Comparison of ENCODE assay signal across 20 cellular contexts in the genomic region with DNA sequence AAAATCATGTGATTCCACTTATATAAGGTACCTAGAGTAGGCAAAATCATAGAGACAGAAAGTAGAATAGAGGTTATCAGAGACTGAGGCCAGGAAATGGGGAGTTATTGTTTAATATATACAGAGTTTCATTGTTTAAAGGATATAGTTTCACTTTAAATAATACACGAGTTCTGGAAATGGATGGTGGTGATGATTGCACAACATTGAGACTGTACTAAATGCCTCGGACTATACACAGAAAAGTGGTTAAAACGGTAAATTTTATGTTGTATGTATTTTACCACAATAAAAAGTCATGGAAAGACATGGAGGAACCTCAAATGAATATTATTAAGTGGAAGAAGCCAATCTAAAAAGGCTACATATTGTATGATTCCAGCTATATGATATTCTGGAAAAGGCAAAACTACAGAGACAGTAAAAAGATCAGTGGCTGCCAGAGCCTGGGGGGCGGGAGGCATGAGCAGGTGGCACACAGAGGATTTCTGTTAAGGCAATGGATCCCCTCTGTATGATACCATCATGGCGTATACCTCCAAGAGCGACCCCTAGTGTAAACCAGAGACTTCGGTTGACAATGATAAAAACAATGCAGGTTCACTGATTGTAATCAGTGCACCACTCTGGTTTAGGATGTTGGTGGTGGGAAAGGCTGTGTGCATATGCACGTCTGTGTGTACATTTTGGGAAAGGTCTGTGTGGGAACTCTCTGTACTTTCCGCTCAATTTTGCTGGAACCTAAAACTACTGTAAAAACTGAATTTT. TPM values are rescaled to one million over a fixed set of nuclear protein-coding genes. Genes with fewer than 3 reads are reported as not detected.
DNase-seq lines count a peak whose midpoint lies in the region; ATAC-seq and TF ChIP-seq lines count a peak whose summit lies in the region.
"Had no signal": no experiment of that assay in that cellular context is flagged by ENCODE, and none has a peak within 500 bp of the region (broad histone marks: within the 10 kb centered on the region; RNA-seq: fewer than 3 reads in every experiment).

No MANE protein-coding gene starts in this region.

- H3K4me3 Mint-ChIP-seq in WTC11, result no peak overlapping the region
- H3K4me3 Mint-ChIP-seq: activated CD4-positive, alpha-beta T cell treated with anti-CD3 and anti-CD28 coated beads, Interleukin-2, amount 10 ng/mL, durations not matched to agents 7 days and 5 days; CD4-positive, alpha-beta T cell; neural progenitor cell had no signal

- no peak overlapping the region for H4K8ac ChIP-seq in IMR-90 (ENCODE audit: low read depth in 2 of 2, low read length in 2 of 2)
- no peak overlapping the region for H4K8ac ChIP-seq in mesenchymal stem cell (ENCODE audit: low read length)

- no TSS peak for BruUV-seq in IMR-90 (replicated peaks; lab: Mats Ljungman, UMichigan)

- peaks cover 38% of the 10 kb centered on the region for H3K4me1 Mint-ChIP-seq in WTC11

- H3K56ac ChIP-seq in IMR-90 (ENCODE audit: extremely low read depth, insufficient read depth, low read length), result no peak overlapping the region

- no peak overlapping the region for H2BK20ac ChIP-seq in IMR-90 (ENCODE audit: low read depth, low read length)

- H3K23ac ChIP-seq in IMR-90 (ENCODE audit: low read depth, low read length) (no peak overlapping the region), mesenchymal stem cell (ENCODE audit: low read length in 2 of 2) (no peak overlapping the region)

- no peaks in the 10 kb centered on the region for H3K27me3 ChIP-seq in IMR-90 (ENCODE audit: control insufficient read depth, insufficient read depth, low read length)
- H3K27me3 ChIP-seq in mesenchymal stem cell (ENCODE audit: control insufficient read depth in 1 of 2, insufficient read depth in 1 of 2, low read length in 2 of 2), result no peaks in the 10 kb centered on the region
- H3K27me3 ChIP-seq: neural progenitor cell had no signal

- TF ChIP-seq CTCF in 22Rv1 (IDR thresholded peaks at IDR 0.05) (peak; percentile 16; the same call in 1 of the 2 replicates), IMR-90 (conservative IDR thresholded peaks at IDR 0.05; ENCODE audit: low read depth, low read length) (no peak), WTC11 (IDR thresholded peaks at IDR 0.05) (no peak; the same call in 1 of the 2 replicates)

- H3K4me1 ChIP-seq in IMR-90 (ENCODE audit: control insufficient read depth, insufficient read depth, low read length) (peaks cover 57% of the 10 kb centered on the region), mesenchymal stem cell (ENCODE audit: control insufficient read depth, insufficient read depth, low read depth, low read length) (peaks cover 44% of the 10 kb centered on the region)

- POLR2A ChIA-PET in IMR-90 (lab: Charles Lee; ENCODE audit: unreplicated experiment) (no interaction called here), WTC11 (lab: Charles Lee) (no interaction called here)

- no peak overlapping the region for H4K5ac ChIP-seq in IMR-90 (ENCODE audit: low read depth, low read length)

- H3K27me3 Mint-ChIP-seq in WTC11 (ENCODE audit: low read depth), result no peaks in the 10 kb centered on the region
- H3K27me3 Mint-ChIP-seq: activated CD4-positive, alpha-beta T cell treated with anti-CD3 and anti-CD28 coated beads, Interleukin-2, amount 10 ng/mL, durations not matched to agents 7 days and 5 days; CD4-positive, alpha-beta T cell had no signal

- H3K36me3 ChIP-seq in IMR-90 (ENCODE audit: control insufficient read depth, insufficient read depth, low read length), result peaks cover 12% of the 10 kb centered on the region
- peaks cover 9 to 36% of the 10 kb centered on the region in 2 experiments for H3K36me3 ChIP-seq in mesenchymal stem cell (ENCODE audit: control insufficient read depth in 1 of 2, insufficient read depth in 2 of 2, low read depth in 1 of 2, low read length in 2 of 2)
- H3K36me3 ChIP-seq: neural progenitor cell had no signal

- no peaks in the 10 kb centered on the region for H3K9me3 ChIP-seq in IMR-90 (ENCODE audit: control insufficient read depth, insufficient read depth, low read length)
- no peaks in the 10 kb centered on the region for H3K9me3 ChIP-seq in mesenchymal stem cell (ENCODE audit: control insufficient read depth, low read length)

- peaks cover 91% of the 10 kb centered on the region for H4K20me1 ChIP-seq in IMR-90 (ENCODE audit: insufficient read depth, low read length)

- TF ChIP-seq POLR2A in IMR-90 (IDR thresholded peaks at IDR 0.05; ENCODE audit: low read depth, low read length), result no peak

- dilution Hi-C loops in IMR-90 (cut with HindIII; ENCODE audit: low sequenced_read_pairs, unreplicated experiment), result no loop called here

- ATAC-seq in IMR-90 (ENCODE audit: low read depth), result no peak
- peak; percentile 62 for ATAC-seq in WTC11
- ATAC-seq in GM18511 (IDR thresholded peaks at IDR 0.05; ENCODE audit: unreplicated experiment), result no peak
- no peak for ATAC-seq in GM18909 (IDR thresholded peaks at IDR 0.05; ENCODE audit: poor library complexity, unreplicated experiment)
- ATAC-seq: Panc1; stimulated activated naive CD8-positive, alpha-beta T cell treated with anti-CD3 and anti-CD28 coated beads, Interleukin-15, Interleukin-2, amounts not matched to agents 100 U/mL and 50 U/mL, for 24 hours had no signal

- no peak for DNase-seq in IMR-90
- no peak for DNase-seq in WTC11 (ENCODE audit: low spot score)
- no peak for DNase-seq in mesenchymal stem cell
- DNase-seq in GDM1 (lab: John Stamatoyannopoulos, UW), result no peak
- DNase-seq in HPDE6-E6E7 (ENCODE audit: extremely low spot score), result no peak
- DNase-seq: activated CD4-positive, alpha-beta T cell treated with anti-CD3 and anti-CD28 coated beads, Interleukin-2, amount 10 ng/mL, durations not matched to agents 7 days and 5 days; activated CD8-positive, alpha-beta memory T cell treated with anti-CD3 and anti-CD28 coated beads, Interleukin-2, amount 50 U/mL, for 4 hours; activated gamma-delta T cell; CD4-positive, alpha-beta T cell; GOT3; hippocampal formation; kidney; NCI-H2029 treated with DMSO at 0.1 percent for 48 hours; retina; stimulated activated naive CD8-positive, alpha-beta T cell treated with anti-CD3 and anti-CD28 coated beads, Interleukin-15, Interleukin-2, amounts not matched to agents 100 U/mL and 50 U/mL, for 24 hours had no signal

- CTCF ChIA-PET in IMR-90 (lab: Yijun Ruan, JAX), result interaction anchor here (0.9 kb wide), 1 partner anchor 30 kb away, joined by 3 read pairs; no protein-coding TSS in a partner anchor
- CTCF ChIA-PET in WTC11 (lab: Charles Lee), result interaction anchor here (0.9 to 1.4 kb wide), 4 partner anchors 9 to 88 kb away, joined by 3 to 6 read pairs (median 4); no protein-coding TSS in a partner anchor

- H3K9ac ChIP-seq in IMR-90 (ENCODE audit: low read depth, low read length) (no peak overlapping the region), mesenchymal stem cell (ENCODE audit: low read length) (no peak overlapping the region)
- H3K9ac ChIP-seq: neural progenitor cell had no signal

- H3K9me1 ChIP-seq in IMR-90 (ENCODE audit: insufficient read depth, low read length), result peaks cover 50% of the 10 kb centered on the region

- TF ChIP-seq RAD21 in IMR-90 (IDR thresholded peaks at IDR 0.05; ENCODE audit: low read length), result no peak

- no peaks in the 10 kb centered on the region; the same call in 1 of the 2 replicates for H3K9me3 Mint-ChIP-seq in WTC11
- H3K9me3 Mint-ChIP-seq: activated CD4-positive, alpha-beta T cell treated with anti-CD3 and anti-CD28 coated beads, Interleukin-2, amount 10 ng/mL, durations not matched to agents 7 days and 5 days; CD4-positive, alpha-beta T cell had no signal

- H3K4me2 ChIP-seq in IMR-90 (ENCODE audit: low read depth, low read length) (no peak overlapping the region), mesenchymal stem cell (ENCODE audit: low read length, poor library complexity, severe bottlenecking) (no peak overlapping the region)

- intact Hi-C loops in IMR-90 (cut with micrococcal nuclease), result no loop called here

- H3K4me3 ChIP-seq in IMR-90 (ENCODE audit: insufficient read depth, low read depth, low read length), result no peak overlapping the region
- no peak overlapping the region for H3K4me3 ChIP-seq in mesenchymal stem cell (ENCODE audit: insufficient read depth in 1 of 2, low read depth in 1 of 2, low read length in 2 of 2)
- H3K4me3 ChIP-seq: neural progenitor cell had no signal

- H3K4ac ChIP-seq in IMR-90 (ENCODE audit: low read depth, low read length) (no peak overlapping the region), mesenchymal stem cell (ENCODE audit: low read depth in 1 of 2, low read length in 2 of 2) (no peak overlapping the region)

- H3K27ac Mint-ChIP-seq in WTC11, result peak overlapping the region; percentile 41; the same call in 1 of the 2 replicates
- H3K27ac Mint-ChIP-seq: activated CD4-positive, alpha-beta T cell treated with anti-CD3 and anti-CD28 coated beads, Interleukin-2, amount 10 ng/mL, durations not matched to agents 7 days and 5 days; CD4-positive, alpha-beta T cell; neural progenitor cell had no signal

- no peak overlapping the region for H3K27ac ChIP-seq in 22Rv1
- H3K27ac ChIP-seq in IMR-90 (ENCODE audit: insufficient read depth, low read length), result no peak overlapping the region
- no peak overlapping the region for H3K27ac ChIP-seq in mesenchymal stem cell (ENCODE audit: low read length, poor library complexity, severe bottlenecking)

- H4K91ac ChIP-seq in IMR-90 (ENCODE audit: insufficient read depth, low read depth, low read length) (no peak overlapping the region), mesenchymal stem cell (ENCODE audit: low read length) (no peak overlapping the region)

- H2BK15ac ChIP-seq in IMR-90 (ENCODE audit: low read depth, low read length) (no peak overlapping the region), mesenchymal stem cell (ENCODE audit: low read depth, poor library complexity, severe bottlenecking) (no peak overlapping the region)

- 0 out of 2 replicates have a peak, but pooled peaks cover 2% of the 10 kb centered on the region for H3K36me3 Mint-ChIP-seq in WTC11

- peak overlapping the region; percentile 21; the same call in 1 of the 2 replicates for H2AK5ac ChIP-seq in IMR-90 (ENCODE audit: low read depth, low read length)
- peak overlapping the region; percentile 62 for H2AK5ac ChIP-seq in mesenchymal stem cell (ENCODE audit: low read length, severe bottlenecking)

- H3K14ac ChIP-seq in IMR-90 (replicated peaks; ENCODE audit: low read depth, low read length) (no peak overlapping the region), mesenchymal stem cell (ENCODE audit: low read length in 2 of 2) (no peak overlapping the region)

- H2AFZ ChIP-seq in IMR-90 (replicated peaks; ENCODE audit: low read length, poor library complexity) (no peak overlapping the region), mesenchymal stem cell (ENCODE audit: low read depth, low read length) (no peak overlapping the region)
- H2AFZ ChIP-seq: neural progenitor cell had no signal

- H3K79me1 ChIP-seq in IMR-90 (ENCODE audit: low read depth in 1 of 2, low read length in 2 of 2) (peaks cover 27 to 90% of the 10 kb centered on the region in 2 experiments), mesenchymal stem cell (replicated peaks; ENCODE audit: low read length, poor library complexity, severe bottlenecking) (peaks cover 22% of the 10 kb centered on the region)

- H2AK9ac ChIP-seq in IMR-90 (replicated peaks; ENCODE audit: low read depth, low read length, poor library complexity), result no peak overlapping the region

- H2BK120ac ChIP-seq in IMR-90 (ENCODE audit: low read depth, low read length), result no peak overlapping the region; the same call in 1 of the 2 replicates
- no peak overlapping the region for H2BK120ac ChIP-seq in mesenchymal stem cell (ENCODE audit: low read depth, low read length)

- H2BK5ac ChIP-seq in IMR-90 (ENCODE audit: low read depth, low read length, poor library complexity, severe bottlenecking), result no peak overlapping the region
- no peak overlapping the region for H2BK5ac ChIP-seq in mesenchymal stem cell (ENCODE audit: low read depth, low read length, poor library complexity, severe bottlenecking)

- no peak overlapping the region for H2BK12ac ChIP-seq in mesenchymal stem cell (ENCODE audit: low read length in 2 of 2)

- WGBS in IMR-90 (ENCODE audit: extremely low coverage in 2 of 2, insufficient read length in 1 of 2), 2 experiments, result 86% methylated on average over 1 of the region's 9 CpGs; no CpG with 5 or more reads in 1 of the 2 experiments
- WGBS in mesenchymal stem cell, result 87% methylated on average over 8 of the region's 9 CpGs

- in situ Hi-C loops in IMR-90 (cut with MboI; ENCODE audit: low sequenced_read_pairs), result loop anchor here (25.0 kb wide), 1 partner anchor 774 kb away; no protein-coding TSS in a partner anchor

- no peak overlapping the region for H3K18ac ChIP-seq in IMR-90 (ENCODE audit: low read depth, low read length)
- H3K18ac ChIP-seq in mesenchymal stem cell (ENCODE audit: low read depth in 1 of 2, low read length in 2 of 2), result no peak overlapping the region

RNA-seq across cellular contexts. Expression of a gene that starts 7.5 kb away (rescaled TPM):
- total RNA-seq in IMR-90 (2012; rRNA removed) (74.4 and 76.2 TPM in 2 replicates), WTC11 (2021) (23.4 to 26.9 TPM (median 25.4 TPM) in 3 replicates)
- 63.9 and 67.4 TPM in 2 replicates for polyA plus RNA-seq in IMR-90 (2012; rRNA removed)
- polyA plus RNA-seq in IMR-90 (2012; cell fraction: cytosol; rRNA removed), result 33.0 and 75.6 TPM in 2 replicates
- polyA plus RNA-seq in IMR-90 (2012; cell fraction: nucleus; rRNA removed; ENCODE audit: low replicate concordance), result 260 and 261 TPM in 2 replicates
- 40.5 TPM for polyA plus RNA-seq in mesenchymal stem cell (2013, experiment 1 of 2)
- polyA plus RNA-seq in mesenchymal stem cell (2013, experiment 2 of 2), result 39.9 TPM
